In genomic region chr7:150047337-150047736, GRCh38 we compare ENCODE assay signal across 1 cellular context.
TF ChIP-seq lines count a peak whose summit lies in the region.

No MANE protein-coding gene starts in this region.

TF ChIP-seq in H1, 55 proteins besides CTCF, POLR2A, EP300 and RAD21:
- peak; percentile 50 for TF ChIP-seq KDM4A (IDR thresholded peaks at IDR 0.05; ENCODE audit: low read depth, low read length, severe bottlenecking)
